Comparison of ENCODE assay signal across 26 cellular contexts in genomic region chr12:41944241-41944640, GRCh38.
A peak's percentile ranks its signal among the peaks of the same experiment; 100 is the strongest.
DNase-seq lines count a peak whose midpoint lies in the region; ATAC-seq and TF ChIP-seq lines count a peak whose summit lies in the region.
"Had no signal": no experiment of that assay in that cellular context is flagged by ENCODE, and none has a peak within 500 bp of the region (broad histone marks: within the 10 kb centered on the region; RNA-seq: fewer than 3 reads in every experiment).

No MANE protein-coding gene starts in this region.

- no peaks in the 10 kb centered on the region for H4K20me1 ChIP-seq in hepatocyte (ENCODE audit: insufficient read depth, poor library complexity, severe bottlenecking)

- H3K4me1 Mint-ChIP-seq in activated CD4-positive, alpha-beta T cell treated with anti-CD3 and anti-CD28 coated beads, Interleukin-2, amount 10 ng/mL, durations not matched to agents 7 days and 5 days, result no peaks in the 10 kb centered on the region
- H3K4me1 Mint-ChIP-seq: nephron, T-helper 17 cell had no signal

- H3K27me3 Mint-ChIP-seq in activated CD4-positive, alpha-beta T cell treated with anti-CD3 and anti-CD28 coated beads, Interleukin-2, amount 10 ng/mL, durations not matched to agents 7 days and 5 days, result peaks cover 10% of the 10 kb centered on the region

- ATAC-seq in GM18858 (IDR thresholded peaks at IDR 0.05; ENCODE audit: unreplicated experiment), result no peak
- ATAC-seq: activated CD4-positive, CD25-positive, alpha-beta regulatory T cell treated with anti-CD3 and anti-CD28 coated beads, Interleukin-2, amount 50 U/mL, for 24 hours; activated CD8-positive, alpha-beta T cell treated with anti-CD3 and anti-CD28 coated beads, Interleukin-2, amount 10 ng/mL, durations not matched to agents 7 days and 5 days; heart left ventricle; lower lobe of right lung; T-helper 17 cell had no signal

- H3K27ac Mint-ChIP-seq in activated CD4-positive, alpha-beta T cell treated with anti-CD3 and anti-CD28 coated beads, Interleukin-2, amount 10 ng/mL, durations not matched to agents 7 days and 5 days, result no peak overlapping the region
- H3K27ac Mint-ChIP-seq: activated CD8-positive, alpha-beta T cell treated with anti-CD3 and anti-CD28 coated beads, Interleukin-2, amount 10 ng/mL, durations not matched to agents 7 days and 5 days; activated naive CD4-positive, alpha-beta T cell treated with anti-CD3 and anti-CD28 coated beads for 36 hours; CD4-positive, alpha-beta T cell; nephron; T-helper 17 cell; type B pancreatic cell had no signal

- H3K9me3 ChIP-seq in adipocyte (ENCODE audit: control insufficient read depth, low read length) (peaks cover 14% of the 10 kb centered on the region), hepatocyte (ENCODE audit: low read depth) (no peaks in the 10 kb centered on the region)
- H3K9me3 ChIP-seq: adrenal gland had no signal

- peaks cover 10% of the 10 kb centered on the region for H3K9me3 Mint-ChIP-seq in activated CD4-positive, alpha-beta T cell treated with anti-CD3 and anti-CD28 coated beads, Interleukin-2, amount 10 ng/mL, durations not matched to agents 7 days and 5 days

- H3K4me1 ChIP-seq in adipocyte (ENCODE audit: control insufficient read depth, insufficient read depth, low read length) (no peaks in the 10 kb centered on the region), hepatocyte (ENCODE audit: insufficient read depth) (no peaks in the 10 kb centered on the region)
- H3K4me1 ChIP-seq: adrenal gland, heart left ventricle, lower lobe of right lung, Peyer's patch had no signal

- CTCF ChIA-PET in AG04449 (lab: Yijun Ruan, JAX), result no interaction called here
- CTCF ChIA-PET in activated CD4-positive, alpha-beta T cell treated with anti-CD3 and anti-CD28 coated beads, Interleukin-2, amount 10 ng/mL, durations not matched to agents 7 days and 5 days (lab: Charles Lee), result interaction anchor here (0.6 kb wide), 1 partner anchor 86 kb away, joined by 4 read pairs; no protein-coding TSS in a partner anchor

- DNase-seq in AG04449 (ENCODE audit: low read depth, low spot score) (peak; percentile 28), M059J (ENCODE audit: low read depth) (peak; percentile 27), adipocyte (ENCODE audit: low read depth) (peak; percentile 65), hepatocyte (ENCODE audit: low spot score) (no peak), mesenteric fat pad (ENCODE audit: low spot score) (no peak), NCI-H2171 (lab: John Stamatoyannopoulos, UW) (no peak)
- no peak for DNase-seq in activated CD4-positive, alpha-beta T cell treated with anti-CD3 and anti-CD28 coated beads, Interleukin-2, amount 10 ng/mL, durations not matched to agents 7 days and 5 days
- DNase-seq: activated CD8-positive, alpha-beta T cell treated with anti-CD3 and anti-CD28 coated beads, Interleukin-2, amount 10 ng/mL, durations not matched to agents 7 days and 5 days; activated naive CD4-positive, alpha-beta T cell treated with anti-CD3 and anti-CD28 coated beads for 36 hours; adrenal gland; AML-193; CD4-positive, alpha-beta T cell; effector CD4-positive, alpha-beta T cell; heart left ventricle; lower lobe of right lung; NCI-H187 treated with DMSO at 0.1 percent for 48 hours; NCI-H526; Peyer's patch; SHP77; stimulated activated naive CD4-positive, alpha-beta T cell; T-helper 17 cell had no signal

- H3K4me3 Mint-ChIP-seq in activated CD4-positive, alpha-beta T cell treated with anti-CD3 and anti-CD28 coated beads, Interleukin-2, amount 10 ng/mL, durations not matched to agents 7 days and 5 days, result no peak overlapping the region
- H3K4me3 Mint-ChIP-seq: activated CD8-positive, alpha-beta T cell treated with anti-CD3 and anti-CD28 coated beads, Interleukin-2, amount 10 ng/mL, durations not matched to agents 7 days and 5 days; activated naive CD4-positive, alpha-beta T cell treated with anti-CD3 and anti-CD28 coated beads for 36 hours; CD4-positive, alpha-beta T cell; nephron; T-helper 17 cell; type B pancreatic cell had no signal

- no peaks in the 10 kb centered on the region for H3K9me2 ChIP-seq in hepatocyte (replicated peaks; ENCODE audit: insufficient read depth)

- H3K4me3 ChIP-seq in AG04449 (ENCODE audit: low read depth, low read length) (no peak overlapping the region), adipocyte (ENCODE audit: low read length) (no peak overlapping the region), hepatocyte (no peak overlapping the region)
- H3K4me3 ChIP-seq: adrenal gland, heart left ventricle, lower lobe of right lung, Peyer's patch had no signal

- no peaks in the 10 kb centered on the region for H3K36me3 Mint-ChIP-seq in activated CD4-positive, alpha-beta T cell treated with anti-CD3 and anti-CD28 coated beads, Interleukin-2, amount 10 ng/mL, durations not matched to agents 7 days and 5 days (ENCODE audit: low read depth)
- H3K36me3 Mint-ChIP-seq: type B pancreatic cell had no signal

- peak overlapping the region; percentile 11 for H3K27ac ChIP-seq in hepatocyte
- H3K27ac ChIP-seq: 22Rv1, adrenal gland, heart left ventricle, lower lobe of right lung, Peyer's patch had no signal

- no peak overlapping the region for H2AFZ ChIP-seq in hepatocyte

- no peaks in the 10 kb centered on the region for H3K27me3 ChIP-seq in adipocyte (replicated peaks; ENCODE audit: control insufficient read depth, insufficient read depth, low read length)
- H3K27me3 ChIP-seq in hepatocyte, result no peaks in the 10 kb centered on the region
- H3K27me3 ChIP-seq: adrenal gland, heart left ventricle, Peyer's patch had no signal

- H3K36me3 ChIP-seq in adipocyte (ENCODE audit: control insufficient read depth, insufficient read depth, low read length, severe bottlenecking), result no peaks in the 10 kb centered on the region
- no peaks in the 10 kb centered on the region for H3K36me3 ChIP-seq in hepatocyte (replicated peaks; ENCODE audit: insufficient read depth, low read depth)
- H3K36me3 ChIP-seq: adrenal gland, heart left ventricle, lower lobe of right lung, Peyer's patch had no signal

- no peaks in the 10 kb centered on the region for H3K79me2 ChIP-seq in hepatocyte

- H3K4me2 ChIP-seq in hepatocyte, result no peak overlapping the region

- 68% methylated on average over 3 of the region's 3 CpGs for WGBS in hepatocyte (ENCODE audit: low lambda C conversion rate, missing lambda C conversion rate)

- no peak overlapping the region for H3K9ac ChIP-seq in adipocyte (ENCODE audit: low read length)

- POLR2A ChIA-PET in AG04449 (lab: Yijun Ruan, JAX), result no interaction called here
- POLR2A ChIA-PET in activated CD4-positive, alpha-beta T cell treated with anti-CD3 and anti-CD28 coated beads, Interleukin-2, amount 10 ng/mL, durations not matched to agents 7 days and 5 days (lab: Charles Lee), result no interaction called here

- TF ChIP-seq CTCF in AG04449 (IDR thresholded peaks at IDR 0.05; ENCODE audit: insufficient read depth, low read length, missing control alignments), result no peak
- no peak for TF ChIP-seq CTCF in hepatocyte (IDR thresholded peaks at IDR 0.05; ENCODE audit: poor library complexity)

Comparison
In these comparisons a context has a peak if more than half of its experiments do, and no peak if none do; other contexts are left out.
1. DNase-seq: peak in AG04449 (single experiment), M059J (single experiment) and adipocyte (single experiment); none in hepatocyte (single experiment), mesenteric fat pad (single experiment), NCI-H2171 (single experiment) and activated CD4-positive, alpha-beta T cell treated with anti-CD3 and anti-CD28 coated beads, Interleukin-2, amount 10 ng/mL, durations not matched to agents 7 days and 5 days (single experiment).